8 cellular contexts compared by ENCODE assay signal in the genomic region with DNA sequence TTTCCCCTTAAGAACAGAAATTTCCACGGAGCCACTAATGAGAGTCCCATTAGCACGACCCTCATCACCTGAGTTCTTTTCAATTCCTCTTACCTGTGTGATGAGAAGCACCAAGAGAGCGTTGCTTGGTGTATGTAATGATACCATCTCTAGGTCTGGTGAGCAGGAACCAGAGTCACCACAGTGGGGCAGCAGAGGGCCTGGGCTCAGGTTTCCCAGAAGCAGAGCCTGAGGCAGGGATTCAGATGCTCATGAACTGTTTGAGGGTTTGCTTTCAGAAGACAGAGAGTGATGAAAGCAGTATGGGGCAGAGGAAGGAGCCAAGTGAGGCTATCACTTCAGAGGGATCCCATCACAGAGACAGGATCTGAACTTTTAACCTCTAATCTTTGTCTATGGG. TPM values are rescaled to one million over a fixed set of nuclear protein-coding genes. Genes with fewer than 3 reads are reported as not detected.
DNase-seq lines count a peak whose midpoint lies in the region; ATAC-seq, FAIRE-seq and TF ChIP-seq lines count a peak whose summit lies in the region.

No MANE protein-coding gene starts in this region.

- peaks cover 6% of the 10 kb centered on the region for H3K9me3 Mint-ChIP-seq in activated CD4-positive, alpha-beta T cell treated with anti-CD3 and anti-CD28 coated beads for 36 hours (ENCODE audit: low read depth)
- peaks cover 0 to 5% (median 4%) of the 10 kb centered on the region in 6 donors for H3K9me3 Mint-ChIP-seq in immature natural killer cell

- H3K36me3 ChIP-seq in stomach (no peaks in the 10 kb centered on the region), ascending aorta (no peaks in the 10 kb centered on the region)

- peaks cover 3% of the 10 kb centered on the region for H3K36me3 Mint-ChIP-seq in activated CD4-positive, alpha-beta T cell treated with anti-CD3 and anti-CD28 coated beads for 36 hours (ENCODE audit: low read depth)
- peaks cover 0 to 7% (median 3%) of the 10 kb centered on the region in 3 donors for H3K36me3 Mint-ChIP-seq in immature natural killer cell

- peak; percentile 61 to 83 for TF ChIP-seq RAD21 in A549 (conservative IDR thresholded peaks at IDR 0.05 in 1 of 2, IDR thresholded peaks at IDR 0.05 in 1 of 2)

- no peaks in the 10 kb centered on the region for H3K9me3 ChIP-seq in A549
- peaks cover 0 to 17% (median 11%) of the 10 kb centered on the region in 4 donors for H3K9me3 ChIP-seq in stomach
- peaks cover 0 to 11% of the 10 kb centered on the region in 2 donors for H3K9me3 ChIP-seq in ascending aorta

- peak; percentile 73 to 81 for DNase-seq in A549 (ENCODE audit: low read depth in 1 of 2, low spot score in 1 of 2)
- peak; percentile 98 for DNase-seq in HT-29 (ENCODE audit: low spot score)
- peak; percentile 78 for DNase-seq in activated CD4-positive, alpha-beta T cell treated with anti-CD3 and anti-CD28 coated beads for 36 hours
- peak; percentile 11 to 36 (median 13) for DNase-seq in immature natural killer cell
- DNase-seq in islet precursor cell: no peak
- DNase-seq in stomach: no peak
- no peak for DNase-seq in ascending aorta (ENCODE audit: low spot score in 2 of 2)

- CTCF ChIA-PET in A549 (lab: Yijun Ruan, JAX): interaction anchor here (0.9 to 1.5 kb wide), 6 partner anchors 8 to 89 kb away, joined by 3 to 6 read pairs (median 3); no protein-coding TSS in a partner anchor
- CTCF ChIA-PET in activated CD4-positive, alpha-beta T cell treated with anti-CD3 and anti-CD28 coated beads for 36 hours (lab: Charles Lee): interaction anchor here (0.6 to 0.7 kb wide), 2 partner anchors 48 to 290 kb away, joined by 3 read pairs; no protein-coding TSS in a partner anchor

- H3K4me3 ChIP-seq in A549 (no peak overlapping the region), stomach (no peak overlapping the region), ascending aorta (no peak overlapping the region)

- ATAC-seq in A549 (peak in 1 of 2 experiments; percentile 17; a peak in 3 of 6 replicates), GM18858 (IDR thresholded peaks at IDR 0.05; ENCODE audit: unreplicated experiment) (no peak)
- no peak for ATAC-seq in activated CD4-positive, alpha-beta T cell treated with anti-CD3 and anti-CD28 coated beads for 36 hours

- H3K4me1 Mint-ChIP-seq in activated CD4-positive, alpha-beta T cell treated with anti-CD3 and anti-CD28 coated beads for 36 hours: peaks cover 11% of the 10 kb centered on the region
- H3K4me1 Mint-ChIP-seq in immature natural killer cell: peaks cover 11 to 15% of the 10 kb centered on the region in 2 donors

- no peak overlapping the region for H3K4me3 Mint-ChIP-seq in activated CD4-positive, alpha-beta T cell treated with anti-CD3 and anti-CD28 coated beads for 36 hours
- no peak overlapping the region for H3K4me3 Mint-ChIP-seq in immature natural killer cell

- H3K27ac Mint-ChIP-seq in activated CD4-positive, alpha-beta T cell treated with anti-CD3 and anti-CD28 coated beads for 36 hours: no peak overlapping the region
- H3K27ac Mint-ChIP-seq in immature natural killer cell: no peak overlapping the region

- FAIRE-seq in A549 (lab: Jason Lieb, UNC): no peak

- no peak overlapping the region for H3K4me2 ChIP-seq in A549

- POLR2A ChIA-PET in A549 (lab: Yijun Ruan, JAX): no interaction called here
- POLR2A ChIA-PET in activated CD4-positive, alpha-beta T cell treated with anti-CD3 and anti-CD28 coated beads for 36 hours (lab: Charles Lee): interaction anchor here (0.6 to 0.7 kb wide), 2 partner anchors 264 to 292 kb away, joined by 3 read pairs; no protein-coding TSS in a partner anchor

- H3K27ac ChIP-seq in A549: no peak overlapping the region
- no peak overlapping the region for H3K27ac ChIP-seq in stomach
- no peak overlapping the region for H3K27ac ChIP-seq in ascending aorta

- TF ChIP-seq POLR2A in A549 (IDR thresholded peaks at IDR 0.05; ENCODE audit: low read length): no peak
- TF ChIP-seq POLR2A in stomach (IDR thresholded peaks at IDR 0.05): no peak

- peaks cover 29% of the 10 kb centered on the region for H3K27me3 Mint-ChIP-seq in activated CD4-positive, alpha-beta T cell treated with anti-CD3 and anti-CD28 coated beads for 36 hours
- H3K27me3 Mint-ChIP-seq in immature natural killer cell (ENCODE audit: low read depth in 3 of 3): peaks cover 6 to 20% (median 9%) of the 10 kb centered on the region in 3 donors

- peaks cover 0 to 30% (median 0%) of the 10 kb centered on the region in 3 donors for H3K27me3 ChIP-seq in stomach
- H3K27me3 ChIP-seq in ascending aorta: no peaks in the 10 kb centered on the region

- H3K4me1 ChIP-seq in A549: peaks cover 39% of the 10 kb centered on the region
- H3K4me1 ChIP-seq in stomach: peaks cover 10 to 36% (median 26%) of the 10 kb centered on the region in 4 donors
- no peaks in the 10 kb centered on the region for H3K4me1 ChIP-seq in ascending aorta

- TF ChIP-seq CTCF in A549 (IDR thresholded peaks at IDR 0.05): peak; percentile 36; the same call in 2 of the 3 replicates
- TF ChIP-seq CTCF in stomach (IDR thresholded peaks at IDR 0.05): no peak
- TF ChIP-seq CTCF in ascending aorta (IDR thresholded peaks at IDR 0.05): no peak

- TF ChIP-seq EP300 in A549 (IDR thresholded peaks at IDR 0.05): no peak
- TF ChIP-seq EP300 in stomach (IDR thresholded peaks at IDR 0.05): no peak

- 48% methylated on average over 3 of the region's 3 CpGs for WGBS in A549 (ENCODE audit: missing lambda C conversion rate)
- WGBS in stomach, 5 donors: 77 to 89% (median 84%) methylated on average over 3 of the region's 3 CpGs

- intact Hi-C loops in activated CD4-positive, alpha-beta T cell treated with anti-CD3 and anti-CD28 coated beads for 36 hours (cut with DNase I, micrococcal nuclease): loop anchor here in 1 of 2 experiments (2.0 kb wide), 1 partner anchor 206 kb away; no protein-coding TSS in a partner anchor
- intact Hi-C loops in stomach (cut with DNase I; ENCODE audit: low total_unique reads): no loop called here
- intact Hi-C loops in ascending aorta (cut with DNase I): no loop called here

RNA-seq across cellular contexts. Expression of a gene that starts 3.1 kb away (rescaled TPM):
- polyA plus RNA-seq in A549 (2011; rRNA removed) (4.2 and 5.4 TPM in 2 replicates), A549 (2017; fragmentation: RNase III; extraction: RNeasy Plus Mini Kit Qiagen cat#74134 plus additional on column Dnase treatment) (1.5 to 1.8 TPM (median 1.6 TPM) in 3 replicates), immature natural killer cell (not detected), stomach (10 to 100 TPM in 2 of 3 donors, 1 to 10 TPM in 1; 5.3 to 22.5 (median 17.3) TPM)
- polyA plus RNA-seq in A549 (2012; cell fraction: cytosol; rRNA removed): 2.0 and 2.1 TPM in 2 replicates
- polyA plus RNA-seq in A549 (2012; cell fraction: nucleus; rRNA removed): 2.8 and 3.6 TPM in 2 replicates
- polyA minus RNA-seq in A549 (2011; rRNA and poly(A)+ RNA removed): 12.6 and 17.7 TPM in 2 replicates
- total RNA-seq in HT-29 (2014; rRNA removed; shearing (Covaris generic)): 87.1 and 103 TPM in 2 replicates
- not detected for total RNA-seq in activated CD4-positive, alpha-beta T cell treated with anti-CD3 and anti-CD28 coated beads for 36 hours
- total RNA-seq in stomach (10 to 100 TPM; 34.9 to 83.9 (median 52.5) TPM), ascending aorta (0.64 TPM)

RNA-seq across cellular contexts. Expression of a gene that starts 16.1 kb away (rescaled TPM):
- polyA plus RNA-seq in A549 (2011; rRNA removed) (1.6 TPM in 2 replicates), A549 (2017; fragmentation: RNase III; extraction: RNeasy Plus Mini Kit Qiagen cat#74134 plus additional on column Dnase treatment) (2.8 to 3.4 TPM (median 3.2 TPM) in 3 replicates), immature natural killer cell (1 to 10 TPM in 1 of 3 donors, under 1 TPM in 1, not detected in 1; 0.59 to 2.4 TPM), stomach (10 to 100 TPM in 2 of 3 donors, 1 to 10 TPM in 1; 9.1 to 12.4 (median 10.4) TPM)
- polyA plus RNA-seq in A549 (2012; cell fraction: cytosol; rRNA removed): 3.9 and 5.8 TPM in 2 replicates
- 52.7 and 61.5 TPM in 2 replicates for polyA plus RNA-seq in A549 (2012; cell fraction: nucleus; rRNA removed)
- 0.62 and 1.8 TPM in 2 replicates for polyA minus RNA-seq in A549 (2011; rRNA and poly(A)+ RNA removed)
- total RNA-seq in HT-29 (2014; rRNA removed; shearing (Covaris generic)): 9.9 and 10.6 TPM in 2 replicates
- 1 to 10 TPM; 4.9 to 9.0 TPM for total RNA-seq in activated CD4-positive, alpha-beta T cell treated with anti-CD3 and anti-CD28 coated beads for 36 hours
- total RNA-seq in stomach (10 to 100 TPM in 2 of 5 donors, 1 to 10 TPM in 2, under 1 TPM in 1; 0.29 to 47.8 (median 4.9) TPM), ascending aorta (not detected)

RNA-seq across cellular contexts. Expression of a gene that starts 32.4 kb away (rescaled TPM):
- 0.23 and 0.69 TPM in 2 replicates for polyA plus RNA-seq in A549 (2011; rRNA removed)
- 0.14 and 0.22 TPM in 2 replicates for polyA plus RNA-seq in A549 (2012; cell fraction: cytosol; rRNA removed)
- polyA plus RNA-seq in A549 (2012; cell fraction: nucleus; rRNA removed): 1.1 and 1.8 TPM in 2 replicates
- polyA plus RNA-seq in A549 (2017; fragmentation: RNase III; extraction: RNeasy Plus Mini Kit Qiagen cat#74134 plus additional on column Dnase treatment): 0.43 to 0.65 TPM (median 0.63 TPM) in 3 replicates
- 0.08 and 0.44 TPM in 2 replicates for polyA minus RNA-seq in A549 (2011; rRNA and poly(A)+ RNA removed)
- 0.71 and 1.5 TPM in 2 replicates for total RNA-seq in HT-29 (2014; rRNA removed; shearing (Covaris generic))
- total RNA-seq in activated CD4-positive, alpha-beta T cell treated with anti-CD3 and anti-CD28 coated beads for 36 hours: under 1 TPM in 1 of 2 experiments, not detected in 1; 0.37 TPM
- polyA plus RNA-seq in immature natural killer cell: under 1 TPM in 2 of 3 donors, not detected in 1; 0.55 to 0.96 TPM
- 1 to 10 TPM in 1 of 5 donors, not detected in 4; 1.8 TPM for total RNA-seq in stomach
- 1 to 10 TPM in 2 of 3 donors, under 1 TPM in 1; 0.20 to 2.8 (median 1.7) TPM for polyA plus RNA-seq in stomach
- total RNA-seq in ascending aorta: not detected

RNA-seq across cellular contexts. Expression of a gene that starts 46.0 kb away (rescaled TPM):
- polyA plus RNA-seq in A549 (2011; rRNA removed): 3.1 and 4.0 TPM in 2 replicates
- polyA plus RNA-seq in A549 (2012; cell fraction: cytosol; rRNA removed): 4.2 and 4.7 TPM in 2 replicates
- 21.3 and 24.1 TPM in 2 replicates for polyA plus RNA-seq in A549 (2012; cell fraction: nucleus; rRNA removed)
- 3.7 to 5.4 TPM (median 5.3 TPM) in 3 replicates for polyA plus RNA-seq in A549 (2017; fragmentation: RNase III; extraction: RNeasy Plus Mini Kit Qiagen cat#74134 plus additional on column Dnase treatment)
- 2.8 and 3.4 TPM in 2 replicates for polyA minus RNA-seq in A549 (2011; rRNA and poly(A)+ RNA removed)
- 17.3 and 21.1 TPM in 2 replicates for total RNA-seq in HT-29 (2014; rRNA removed; shearing (Covaris generic))
- total RNA-seq in activated CD4-positive, alpha-beta T cell treated with anti-CD3 and anti-CD28 coated beads for 36 hours: under 1 TPM; 0.53 to 0.72 TPM
- not detected for polyA plus RNA-seq in immature natural killer cell
- 1 to 10 TPM in 1 of 5 donors, not detected in 4; 1.9 TPM for total RNA-seq in stomach
- polyA plus RNA-seq in stomach: under 1 TPM in 2 of 3 donors, not detected in 1; 0.68 to 0.75 TPM
- total RNA-seq in ascending aorta: not detected

RNA-seq across cellular contexts. Expression of a gene that starts 46.4 kb away (rescaled TPM):
- polyA plus RNA-seq in A549 (2011; rRNA removed): 42.9 and 44.6 TPM in 2 replicates
- polyA plus RNA-seq in A549 (2012; cell fraction: cytosol; rRNA removed): 74.0 and 94.8 TPM in 2 replicates
- polyA plus RNA-seq in A549 (2012; cell fraction: nucleus; rRNA removed): 148 and 200 TPM in 2 replicates
- polyA plus RNA-seq in A549 (2017; fragmentation: RNase III; extraction: RNeasy Plus Mini Kit Qiagen cat#74134 plus additional on column Dnase treatment): 72.9 to 78.0 TPM (median 76.2 TPM) in 3 replicates
- polyA minus RNA-seq in A549 (2011; rRNA and poly(A)+ RNA removed): 89.2 and 109 TPM in 2 replicates
- total RNA-seq in HT-29 (2014; rRNA removed; shearing (Covaris generic)): 111 and 131 TPM in 2 replicates
- 100 to 1,000 TPM; 177 to 201 TPM for total RNA-seq in activated CD4-positive, alpha-beta T cell treated with anti-CD3 and anti-CD28 coated beads for 36 hours
- polyA plus RNA-seq in immature natural killer cell: 100 to 1,000 TPM in 1 of 3 donors, 10 to 100 TPM in 2; 43.1 to 123 (median 47.9) TPM
- total RNA-seq in stomach: 100 to 1,000 TPM in 1 of 5 donors, 10 to 100 TPM in 4; 36.9 to 112 (median 79.9) TPM
- 10 to 100 TPM; 19.5 to 33.6 (median 24.4) TPM for polyA plus RNA-seq in stomach
- 68.3 TPM for total RNA-seq in ascending aorta

Comparison
In these comparisons a context has a peak if more than half of its experiments do, and no peak if none do; other contexts are left out.
1. DNase-seq: peak in A549 (2 of 2), HT-29 (single experiment), activated CD4-positive, alpha-beta T cell treated with anti-CD3 and anti-CD28 coated beads for 36 hours (single experiment) and immature natural killer cell (3 of 3); none in islet precursor cell (single experiment), stomach (single experiment) and ascending aorta (0 of 2).
2. RNA of a gene that starts 3.1 kb away (total RNA-seq): 87.1 to 103 TPM in HT-29 and 34.9 to 83.9 TPM in stomach; 0.64 TPM in ascending aorta (single experiment) and not detected in activated CD4-positive, alpha-beta T cell treated with anti-CD3 and anti-CD28 coated beads for 36 hours; every median in the first group is over 10 times any median in the second.